ENCODE assay signal across 14 cellular contexts in genomic region chr12:13194462-13195110, GRCh38. TPM values are rescaled to one million over a fixed set of nuclear protein-coding genes. Genes with fewer than 3 reads are reported as not detected.
A peak's percentile ranks its signal among the peaks of the same experiment; 100 is the strongest.
DNase-seq lines count a peak whose midpoint lies in the region; ATAC-seq and TF ChIP-seq lines count a peak whose summit lies in the region.
"Had no signal": no experiment of that assay in that cellular context is flagged by ENCODE, and none has a peak within 500 bp of the region (broad histone marks: within the 10 kb centered on the region; RNA-seq: fewer than 3 reads in every experiment).

No MANE protein-coding gene starts in this region.

- no peaks in the 10 kb centered on the region for H3K9me3 Mint-ChIP-seq in H9
- H3K9me3 Mint-ChIP-seq in WTC11, result no peaks in the 10 kb centered on the region
- H3K9me3 Mint-ChIP-seq: stimulated activated naive CD8-positive, alpha-beta T cell treated with anti-CD3 and anti-CD28 coated beads, Interleukin-15, amount 100 ng/mL, for 72 hours had no signal

- H3K4me1 Mint-ChIP-seq in H9 (peaks cover 31 to 32% of the 10 kb centered on the region in 2 experiments), WTC11 (peaks cover 51% of the 10 kb centered on the region)

- no peak overlapping the region for H3K14ac ChIP-seq in H9 (ENCODE audit: insufficient read depth, low read length)

- H2AFZ ChIP-seq in H9 (ENCODE audit: low read length) (peak overlapping the region; percentile 24), hepatocyte (no peak overlapping the region)

- H3K27ac ChIP-seq in H9 (ENCODE audit: insufficient read length, low read depth, low read length) (no peak overlapping the region), hepatocyte (peak overlapping the region; percentile 91), subcutaneous abdominal adipose tissue (ENCODE audit: low read depth, low read length) (peak overlapping the region; percentile 100)

- H3K9ac ChIP-seq in H9 (ENCODE audit: extremely low read depth, insufficient read length, low read length) (no peak overlapping the region), subcutaneous abdominal adipose tissue (ENCODE audit: low read length in 5 of 5) (peak overlapping the region in 4 of 5 donors; percentile 6 to 44 (median 36))

- no peaks in the 10 kb centered on the region for H3K79me2 ChIP-seq in H9 (ENCODE audit: insufficient read depth, low read length)
- peaks cover 4% of the 10 kb centered on the region for H3K79me2 ChIP-seq in hepatocyte

- in situ Hi-C loops in HAP-1 (cut with MboI; ENCODE audit: low sequenced_read_pairs), result no loop called here

- H3T11ph ChIP-seq in H9 (ENCODE audit: low read length), result no peak overlapping the region

- H3K36me3 Mint-ChIP-seq in H9 (ENCODE audit: insufficient read depth in 1 of 3, low read depth in 3 of 3) (no peaks in the 10 kb centered on the region), WTC11 (no peaks in the 10 kb centered on the region)

- CTCF ChIA-PET in WTC11 (lab: Charles Lee), result interaction anchor here (1.1 kb wide), 1 partner anchor 18 kb away, joined by 5 read pairs; no protein-coding TSS in a partner anchor

- H2BK15ac ChIP-seq in H9 (ENCODE audit: low read depth, low read length), result no peak overlapping the region

- H4K5ac ChIP-seq in H9 (ENCODE audit: insufficient read length, low read depth, low read length), result no peak overlapping the region

- H3K4me3 Mint-ChIP-seq in H9, result no peak overlapping the region
- H3K4me3 Mint-ChIP-seq in WTC11, result no peak overlapping the region
- H3K4me3 Mint-ChIP-seq: stimulated activated naive CD8-positive, alpha-beta T cell treated with anti-CD3 and anti-CD28 coated beads, Interleukin-15, amount 100 ng/mL, for 72 hours had no signal

- no peak for DNase-seq in H9
- DNase-seq in WTC11 (ENCODE audit: low spot score), result no peak
- peak; percentile 72 for DNase-seq in hepatocyte (ENCODE audit: low spot score)
- no peak for DNase-seq in HAP-1 (ENCODE audit: low spot score in 2 of 2)
- no peak for DNase-seq in activated T-cell treated with anti-CD3 and anti-CD28 coated beads, Interleukin-2, amount 50 U/mL, for 1 hour
- no peak for DNase-seq in DMS153 (lab: John Stamatoyannopoulos, UW)
- DNase-seq: adrenal gland; effector memory CD4-positive, alpha-beta T cell; NCI-H1092; NCI-H524 treated with DMSO at 0.1 percent for 48 hours; SIG-M5; stimulated activated CD4-positive, alpha-beta T cell treated with anti-CD3 and anti-CD28 coated beads, Interleukin-4, amount 100 ng/mL, for 24 hours; stimulated activated naive CD8-positive, alpha-beta T cell treated with anti-CD3 and anti-CD28 coated beads, Interleukin-15, amount 100 ng/mL, for 72 hours had no signal

- no peak overlapping the region for H3K56ac ChIP-seq in H9 (ENCODE audit: insufficient read length, low read depth, low read length)

- H3K4me1 ChIP-seq in H9 (ENCODE audit: insufficient read depth, low read length) (peaks cover 2% of the 10 kb centered on the region), hepatocyte (ENCODE audit: insufficient read depth) (peaks cover 38% of the 10 kb centered on the region), subcutaneous abdominal adipose tissue (ENCODE audit: control insufficient read depth in 5 of 5, insufficient read depth in 5 of 5, low read length in 5 of 5) (peaks cover 14 to 57% (median 46%) of the 10 kb centered on the region in 5 donors), HAP-1 (peaks cover 25% of the 10 kb centered on the region)

- H3K9me2 ChIP-seq in hepatocyte (replicated peaks; ENCODE audit: insufficient read depth), result no peaks in the 10 kb centered on the region

- no peak overlapping the region for H2BK20ac ChIP-seq in H9 (ENCODE audit: low read depth, low read length, poor library complexity, severe bottlenecking)

- no CpG with 5 or more reads among the region's 4 CpGs for WGBS in H9 (ENCODE audit: extremely low coverage, insufficient read length, low lambda C conversion rate)
- 44% methylated on average over 4 of the region's 4 CpGs for whole genome bisulfite sequencing in hepatocyte (ENCODE audit: low lambda C conversion rate, missing lambda C conversion rate)

- H4K8ac ChIP-seq in H9 (replicated peaks; ENCODE audit: insufficient read length, low read depth, low read length), result no peak overlapping the region

- H3K36me3 ChIP-seq in hepatocyte (replicated peaks; ENCODE audit: insufficient read depth, low read depth) (no peaks in the 10 kb centered on the region), subcutaneous abdominal adipose tissue (ENCODE audit: control insufficient read depth in 5 of 5, insufficient read depth in 5 of 5, low read length in 5 of 5) (peaks cover 0 to 7% (median 4%) of the 10 kb centered on the region in 5 donors), HAP-1 (replicated peaks) (no peaks in the 10 kb centered on the region)
- H3K36me3 ChIP-seq: adrenal gland had no signal

- no peak overlapping the region for H3K4ac ChIP-seq in H9 (ENCODE audit: low read depth, low read length)

- H3K4me2 ChIP-seq in H9 (ENCODE audit: insufficient read depth, insufficient read length, low read length) (no peak overlapping the region), hepatocyte (peak overlapping the region; percentile 21)

- peak; percentile 59 for ATAC-seq in WTC11
- ATAC-seq: stimulated activated naive CD8-positive, alpha-beta T cell treated with anti-CD3 and anti-CD28 coated beads, Interleukin-15, amount 100 ng/mL, for 72 hours had no signal

- no peak overlapping the region for H3K18ac ChIP-seq in H9 (ENCODE audit: insufficient read length, low read depth, low read length)

- no peak overlapping the region for H2BK120ac ChIP-seq in H9 (ENCODE audit: low read depth, low read length, poor library complexity, severe bottlenecking)

- no peak for TF ChIP-seq CTCF in H9 (conservative IDR thresholded peaks at IDR 0.05)
- no peak for TF ChIP-seq CTCF in WTC11 (IDR thresholded peaks at IDR 0.05)
- TF ChIP-seq CTCF in hepatocyte (IDR thresholded peaks at IDR 0.05; ENCODE audit: poor library complexity), result no peak

- H2AK5ac ChIP-seq in H9 (ENCODE audit: insufficient read length, low read length), result no peak overlapping the region

- H3K27me3 Mint-ChIP-seq in H9 (ENCODE audit: low read depth) (peaks cover 1% of the 10 kb centered on the region), WTC11 (ENCODE audit: low read depth) (no peaks in the 10 kb centered on the region; the same call in 1 of the 2 replicates)

- no peaks in the 10 kb centered on the region for H4K20me1 ChIP-seq in H9 (ENCODE audit: control insufficient read depth, insufficient read depth, insufficient read length)
- H4K20me1 ChIP-seq in hepatocyte (ENCODE audit: insufficient read depth, poor library complexity, severe bottlenecking), result no peaks in the 10 kb centered on the region

- no peak overlapping the region for H4K91ac ChIP-seq in H9 (ENCODE audit: insufficient read length, low read depth, low read length)

- H3K27me3 ChIP-seq in H9 (ENCODE audit: insufficient read depth, low read length) (no peaks in the 10 kb centered on the region), hepatocyte (no peaks in the 10 kb centered on the region), subcutaneous abdominal adipose tissue (ENCODE audit: control insufficient read depth in 5 of 5, insufficient read depth in 4 of 5, low read length in 5 of 5) (no peaks in the 10 kb centered on the region), HAP-1 (ENCODE audit: low read depth) (no peaks in the 10 kb centered on the region)
- H3K27me3 ChIP-seq: adrenal gland had no signal

- H2BK12ac ChIP-seq in H9 (ENCODE audit: insufficient read length, low read depth, low read length), result no peak overlapping the region

- no peak overlapping the region for H3K23ac ChIP-seq in H9 (ENCODE audit: insufficient read length, low read depth, low read length)

- H3K4me3 ChIP-seq in hepatocyte (no peak overlapping the region), subcutaneous abdominal adipose tissue (ENCODE audit: low read depth in 1 of 5, low read length in 5 of 5) (peak overlapping the region in 1 of 5 donors; percentile 12), HAP-1 (no peak overlapping the region)
- H3K4me3 ChIP-seq: adrenal gland had no signal

- H3K9me3 ChIP-seq in H9 (ENCODE audit: control insufficient read depth, low read depth, low read length) (no peaks in the 10 kb centered on the region), hepatocyte (ENCODE audit: low read depth) (no peaks in the 10 kb centered on the region), subcutaneous abdominal adipose tissue (ENCODE audit: control insufficient read depth in 5 of 5, low read length in 5 of 5) (no peaks in the 10 kb centered on the region), HAP-1 (no peaks in the 10 kb centered on the region)
- H3K9me3 ChIP-seq: adrenal gland had no signal

- H3K79me1 ChIP-seq in H9 (ENCODE audit: insufficient read depth, low read depth, low read length, poor library complexity, severe bottlenecking), result no peaks in the 10 kb centered on the region

- H3K23me2 ChIP-seq in H9 (ENCODE audit: insufficient read length, low read depth, low read length, poor library complexity, severe bottlenecking), result no peaks in the 10 kb centered on the region

- POLR2A ChIA-PET in WTC11 (lab: Charles Lee), result no interaction called here

- no peak overlapping the region for H2BK5ac ChIP-seq in H9 (ENCODE audit: insufficient read length, low read length)

- no peak overlapping the region for H3K27ac Mint-ChIP-seq in H9
- no peak overlapping the region for H3K27ac Mint-ChIP-seq in WTC11

TF ChIP-seq in WTC11, 78 proteins besides CTCF, POLR2A, EP300 and RAD21 (continues in another document):
- TF ChIP-seq ZBTB21 (CRISPR knock-in tag; IDR thresholded peaks at IDR 0.05; ENCODE audit: borderline replicate concordance) (no peak), NR1H2 (CRISPR knock-in tag; IDR thresholded peaks at IDR 0.05) (no peak), IRF2 (CRISPR knock-in tag; IDR thresholded peaks at IDR 0.05; ENCODE audit: borderline replicate concordance, low read depth) (no peak)
- TF ChIP-seq, protein P1, sequence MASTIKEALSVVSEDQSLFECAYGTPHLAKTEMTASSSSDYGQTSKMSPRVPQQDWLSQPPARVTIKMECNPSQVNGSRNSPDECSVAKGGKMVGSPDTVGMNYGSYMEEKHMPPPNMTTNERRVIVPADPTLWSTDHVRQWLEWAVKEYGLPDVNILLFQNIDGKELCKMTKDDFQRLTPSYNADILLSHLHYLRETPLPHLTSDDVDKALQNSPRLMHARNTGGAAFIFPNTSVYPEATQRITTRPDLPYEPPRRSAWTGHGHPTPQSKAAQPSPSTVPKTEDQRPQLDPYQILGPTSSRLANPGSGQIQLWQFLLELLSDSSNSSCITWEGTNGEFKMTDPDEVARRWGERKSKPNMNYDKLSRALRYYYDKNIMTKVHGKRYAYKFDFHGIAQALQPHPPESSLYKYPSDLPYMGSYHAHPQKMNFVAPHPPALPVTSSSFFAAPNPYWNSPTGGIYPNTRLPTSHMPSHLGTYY (CRISPR knock-in tag; IDR thresholded peaks at IDR 0.05), result no peak
- TF ChIP-seq, protein P2, sequence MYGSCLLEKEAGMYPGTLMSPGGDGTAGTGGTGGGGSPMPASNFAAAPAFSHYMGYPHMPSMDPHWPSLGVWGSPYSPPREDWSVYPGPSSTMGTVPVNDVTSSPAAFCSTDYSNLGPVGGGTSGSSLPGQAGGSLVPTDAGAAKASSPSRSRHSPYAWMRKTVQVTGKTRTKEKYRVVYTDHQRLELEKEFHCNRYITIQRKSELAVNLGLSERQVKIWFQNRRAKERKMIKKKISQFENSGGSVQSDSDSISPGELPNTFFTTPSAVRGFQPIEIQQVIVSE (CRISPR knock-in tag; IDR thresholded peaks at IDR 0.05; ENCODE audit: borderline replicate concordance), result no peak

RNA-seq across cellular contexts. Expression of gene EMP1, which starts 1.9 kb away (rescaled TPM):
- total RNA-seq in H9 (2021) (0.63 and 0.75 TPM in 2 replicates), WTC11 (2021) (0.66 to 1.4 TPM (median 1.4 TPM) in 3 replicates), hepatocyte (39.9 and 67.3 TPM in 2 replicates)
- polyA plus RNA-seq in hepatocyte, result 51.1 and 52.6 TPM in 2 replicates

Comparison
In these comparisons a context has a peak if more than half of its experiments do, and no peak if none do; other contexts are left out.
1. RNA of gene EMP1, which starts 1.9 kb away (total RNA-seq): 39.9 to 67.3 TPM in hepatocyte; 0.66 to 1.4 TPM in WTC11 and 0.63 to 0.75 TPM in H9; every median in the first group is over 10 times any median in the second.